In the genomic region with DNA sequence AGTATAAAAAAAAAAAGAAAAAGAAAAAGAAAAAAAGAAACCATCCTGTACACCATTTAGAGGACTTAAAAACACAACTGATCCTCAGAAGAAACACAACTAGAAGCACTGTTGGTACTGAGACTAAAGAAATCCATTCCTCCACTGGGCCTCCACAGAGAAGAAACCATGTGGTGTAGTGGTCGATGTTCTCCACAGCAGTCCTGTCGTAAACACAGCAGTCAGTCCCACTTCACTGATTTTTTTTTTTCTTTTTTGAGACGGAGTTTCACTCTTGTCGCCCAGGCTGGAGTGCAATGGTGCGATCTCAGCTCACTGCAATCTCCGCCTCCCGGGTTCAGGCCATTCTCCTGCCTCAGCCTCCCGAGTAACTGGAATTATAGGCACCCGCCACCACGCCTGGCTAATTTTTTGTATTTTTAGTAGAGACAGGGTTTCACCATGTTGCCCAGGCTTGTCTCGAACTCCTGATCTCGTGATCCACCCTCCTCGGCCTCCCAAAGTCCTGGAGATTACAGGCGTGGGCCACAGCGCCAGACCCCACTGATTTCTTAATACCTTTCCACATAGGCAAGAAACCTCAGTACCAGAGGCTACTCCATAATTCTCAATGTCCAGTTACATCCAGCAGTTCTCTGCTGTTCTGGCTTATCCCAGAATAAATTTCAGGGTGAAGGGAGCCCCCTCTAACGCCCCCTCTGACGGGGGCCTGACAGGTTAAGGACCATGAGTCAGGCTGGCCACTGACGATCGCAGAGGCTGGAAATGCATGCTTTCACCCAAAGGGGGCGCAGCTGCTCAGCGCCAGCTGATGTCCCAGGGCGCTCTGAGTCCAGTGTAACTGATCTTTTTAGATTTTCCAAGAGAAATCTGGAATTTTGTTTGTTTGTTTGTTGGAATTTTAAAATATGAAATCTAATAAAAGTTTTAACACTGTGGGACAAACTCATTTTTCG, we compare ENCODE assay signal across 8 cellular contexts. TPM values are rescaled to one million over a fixed set of nuclear protein-coding genes. Genes with fewer than 3 reads are reported as not detected.
DNase-seq lines count a peak whose midpoint lies in the region; ATAC-seq and TF ChIP-seq lines count a peak whose summit lies in the region.

No MANE protein-coding gene starts in this region.

- H3K9me3 ChIP-seq in PC-3 (ENCODE audit: low read length): no peaks in the 10 kb centered on the region
- H3K9me3 ChIP-seq in endodermal cell (ENCODE audit: control insufficient read depth, low read length): no peaks in the 10 kb centered on the region
- H3K9me3 ChIP-seq in naive thymus-derived CD4-positive, alpha-beta T cell (ENCODE audit: control insufficient read depth in 2 of 3, low read length in 3 of 3): no peaks in the 10 kb centered on the region

- H3K9ac ChIP-seq in PC-3 (ENCODE audit: low read length) (no peak overlapping the region), endodermal cell (ENCODE audit: extremely low read depth, low read length, poor library complexity, severe bottlenecking) (no peak overlapping the region)

- no peaks in the 10 kb centered on the region for H4K20me1 ChIP-seq in PC-3 (ENCODE audit: low read length)

- peak overlapping the region; percentile 76 for H2AFZ ChIP-seq in PC-3 (ENCODE audit: low read length)

- H3K4me3 Mint-ChIP-seq in endodermal cell: no peak overlapping the region
- no peak overlapping the region for H3K4me3 Mint-ChIP-seq in naive thymus-derived CD4-positive, alpha-beta T cell

- no peaks in the 10 kb centered on the region for H3F3A ChIP-seq in PC-3 (ENCODE audit: low read length, unreplicated experiment)

- H3K4me1 ChIP-seq in PC-3 (ENCODE audit: insufficient read depth, low read length) (peaks cover 8% of the 10 kb centered on the region; the same call in 1 of the 2 replicates), endodermal cell (ENCODE audit: control insufficient read depth, insufficient read depth, low read length) (no peaks in the 10 kb centered on the region)
- no peaks in the 10 kb centered on the region for H3K4me1 ChIP-seq in naive thymus-derived CD4-positive, alpha-beta T cell (ENCODE audit: control insufficient read depth in 2 of 2, insufficient read depth in 2 of 2, low read length in 2 of 2)

- no peaks in the 10 kb centered on the region for H3K79me2 ChIP-seq in PC-3 (ENCODE audit: low read length)

- no peaks in the 10 kb centered on the region for H3K27me3 ChIP-seq in PC-3 (ENCODE audit: low read length)
- no peaks in the 10 kb centered on the region for H3K27me3 ChIP-seq in endodermal cell (ENCODE audit: control insufficient read depth, insufficient read depth, low read length, poor library complexity, severe bottlenecking)
- H3K27me3 ChIP-seq in naive thymus-derived CD4-positive, alpha-beta T cell (ENCODE audit: control insufficient read depth in 2 of 2, insufficient read depth in 2 of 2, low read length in 2 of 2): no peaks in the 10 kb centered on the region

- no peaks in the 10 kb centered on the region for H3K36me3 Mint-ChIP-seq in endodermal cell (ENCODE audit: low read depth)
- no peaks in the 10 kb centered on the region for H3K36me3 Mint-ChIP-seq in naive thymus-derived CD4-positive, alpha-beta T cell

- H3K36me3 ChIP-seq in PC-3 (ENCODE audit: low read depth, low read length) (no peaks in the 10 kb centered on the region), endodermal cell (ENCODE audit: control insufficient read depth, insufficient read depth, low read length) (no peaks in the 10 kb centered on the region)
- H3K36me3 ChIP-seq in naive thymus-derived CD4-positive, alpha-beta T cell (ENCODE audit: control insufficient read depth in 2 of 3, insufficient read depth in 3 of 3, low read length in 3 of 3): no peaks in the 10 kb centered on the region

- H3K9me3 Mint-ChIP-seq in endodermal cell: no peaks in the 10 kb centered on the region
- H3K9me3 Mint-ChIP-seq in naive thymus-derived CD4-positive, alpha-beta T cell: peaks cover 0 to 4% (median 0%) of the 10 kb centered on the region in 11 donors

- intact Hi-C loops in PC-3 (cut with micrococcal nuclease): loop anchor here (1.0 to 10.0 kb wide), 3 partner anchors 113 to 273 kb away; no protein-coding TSS in a partner anchor
- intact Hi-C loops in naive thymus-derived CD4-positive, alpha-beta T cell (cut with micrococcal nuclease): no loop called here

- POLR2A ChIA-PET in PC-3 (lab: Charles Lee; ENCODE audit: unreplicated experiment): no interaction called here
- POLR2A ChIA-PET in naive thymus-derived CD4-positive, alpha-beta T cell (lab: Charles Lee): no interaction called here

- peak overlapping the region; percentile 80 for H3K4me2 ChIP-seq in PC-3 (ENCODE audit: low read length)

- ATAC-seq in PC-3 (peak; percentile 97), GM21515 (IDR thresholded peaks at IDR 0.05; ENCODE audit: unreplicated experiment) (no peak), GM18861 (IDR thresholded peaks at IDR 0.05; ENCODE audit: unreplicated experiment) (no peak)
- ATAC-seq in naive thymus-derived CD4-positive, alpha-beta T cell: peak; percentile 56

- H3K4me3 ChIP-seq in PC-3 (ENCODE audit: low read length) (peak overlapping the region; percentile 60), endodermal cell (ENCODE audit: low read length) (no peak overlapping the region)
- H3K4me3 ChIP-seq in naive thymus-derived CD4-positive, alpha-beta T cell (ENCODE audit: low read length): no peak overlapping the region

- H3K9me2 ChIP-seq in PC-3 (replicated peaks; ENCODE audit: low read length): no peaks in the 10 kb centered on the region

- CTCF ChIA-PET in PC-3 (lab: Charles Lee): interaction anchor here (1.5 kb wide), 1 partner anchor 139 kb away, joined by 8 read pairs; no protein-coding TSS in a partner anchor
- CTCF ChIA-PET in naive thymus-derived CD4-positive, alpha-beta T cell (lab: Charles Lee): interaction anchor here (0.8 kb wide), 1 partner anchor 815 kb away, joined by 3 read pairs; no protein-coding TSS in a partner anchor

- BruUV-seq in PC-3 (replicated peaks; lab: Mats Ljungman, UMichigan): no TSS peak

- WGBS in endodermal cell (ENCODE audit: insufficient coverage in 1 of 2, insufficient read length in 1 of 2), 2 experiments: 73 to 87% methylated on average over 13 to 23 of the region's 23 CpGs

- no peak overlapping the region for H3K27ac ChIP-seq in PC-3 (ENCODE audit: low read length)
- H3K27ac ChIP-seq in endodermal cell (ENCODE audit: low read depth, low read length): no peak overlapping the region
- H3K27ac ChIP-seq in naive thymus-derived CD4-positive, alpha-beta T cell (ENCODE audit: low read depth, low read length): no peak overlapping the region

- H3K4me1 Mint-ChIP-seq in endodermal cell: peaks cover 4% of the 10 kb centered on the region
- H3K4me1 Mint-ChIP-seq in naive thymus-derived CD4-positive, alpha-beta T cell: peaks cover 0 to 3% (median 0%) of the 10 kb centered on the region in 7 donors

- DNase-seq in stimulated activated CD4-positive, alpha-beta T cell treated with anti-CD3 and anti-CD28 coated beads, Interleukin-12 subunit alpha, Interleukin-12 subunit beta, amount 100 ng/mL, for 4 hours: peak; percentile 15
- DNase-seq in stimulated activated CD4-positive, alpha-beta T cell treated with anti-CD3 and anti-CD28 coated beads, Interleukin-1b, Interleukin-23, amount 100 ng/mL, for 48 hours: no peak
- DNase-seq in PC-3 (peak; percentile 72), endodermal cell (peak; percentile 86), DMS153 treated with DMSO at 0.1 percent for 48 hours (lab: John Stamatoyannopoulos, UW; ENCODE audit: unreplicated experiment) (no peak)
- peak in 1 of 9 donors; percentile 31 for DNase-seq in naive thymus-derived CD4-positive, alpha-beta T cell

- peaks cover 39% of the 10 kb centered on the region for H3K27me3 Mint-ChIP-seq in endodermal cell (ENCODE audit: insufficient read depth)
- H3K27me3 Mint-ChIP-seq in naive thymus-derived CD4-positive, alpha-beta T cell: peaks cover 0 to 38% (median 6%) of the 10 kb centered on the region in 5 donors

- TF ChIP-seq CTCF in PC-3 (conservative IDR thresholded peaks at IDR 0.05; ENCODE audit: low read depth, low read length): peak; percentile 91
- peak; percentile 96 for TF ChIP-seq CTCF in endodermal cell (conservative IDR thresholded peaks at IDR 0.05)

- no peak overlapping the region for H3K27ac Mint-ChIP-seq in endodermal cell
- no peak overlapping the region for H3K27ac Mint-ChIP-seq in naive thymus-derived CD4-positive, alpha-beta T cell

RNA-seq across cellular contexts. Expression of a gene that starts 24.8 kb away (rescaled TPM):
- total RNA-seq in PC-3 (2014; rRNA removed) (1.5 TPM in 2 replicates), endodermal cell (not detected)
- polyA plus RNA-seq in endodermal cell (2013, experiment 1 of 2): not detected
- 0.17 TPM for polyA plus RNA-seq in endodermal cell (2013, experiment 2 of 2)
- not detected for total RNA-seq in naive thymus-derived CD4-positive, alpha-beta T cell
- polyA plus RNA-seq in naive thymus-derived CD4-positive, alpha-beta T cell: not detected

RNA-seq across cellular contexts. Expression of a gene that starts 45.3 kb away (rescaled TPM):
- 62.6 and 63.6 TPM in 2 replicates for total RNA-seq in PC-3 (2014; rRNA removed)
- total RNA-seq in endodermal cell: 10 to 100 TPM; 50.3 to 66.8 TPM
- 39.2 TPM for polyA plus RNA-seq in endodermal cell (2013, experiment 1 of 2)
- 45.6 TPM for polyA plus RNA-seq in endodermal cell (2013, experiment 2 of 2)
- 10 to 100 TPM in 1 of 5 experiments, under 1 TPM in 1, not detected in 3; 0.54 to 48.6 TPM for total RNA-seq in naive thymus-derived CD4-positive, alpha-beta T cell
- polyA plus RNA-seq in naive thymus-derived CD4-positive, alpha-beta T cell: not detected

RNA-seq across cellular contexts. Expression of a gene that starts 59.4 kb away (rescaled TPM):
- 4.4 and 8.5 TPM in 2 replicates for total RNA-seq in PC-3 (2014; rRNA removed)
- total RNA-seq in endodermal cell: under 1 TPM; 0.82 to 0.86 TPM
- polyA plus RNA-seq in endodermal cell (2013, experiment 1 of 2): 1.1 TPM
- polyA plus RNA-seq in endodermal cell (2013, experiment 2 of 2): 1.5 TPM
- total RNA-seq in naive thymus-derived CD4-positive, alpha-beta T cell: not detected
- not detected for polyA plus RNA-seq in naive thymus-derived CD4-positive, alpha-beta T cell

RNA-seq across cellular contexts. Expression of a gene that starts 59.5 kb away (rescaled TPM):
- 174 and 189 TPM in 2 replicates for total RNA-seq in PC-3 (2014; rRNA removed)
- total RNA-seq in endodermal cell: 10 to 100 TPM; 37.4 to 93.8 TPM
- 15.6 TPM for polyA plus RNA-seq in endodermal cell (2013, experiment 1 of 2)
- polyA plus RNA-seq in endodermal cell (2013, experiment 2 of 2): 21.2 TPM
- 10 to 100 TPM in 1 of 5 experiments, 1 to 10 TPM in 3, under 1 TPM in 1; 0.57 to 31.2 (median 1.5) TPM for total RNA-seq in naive thymus-derived CD4-positive, alpha-beta T cell
- not detected for polyA plus RNA-seq in naive thymus-derived CD4-positive, alpha-beta T cell

Comparison
In these comparisons a context has a peak if more than half of its experiments do, and no peak if none do; other contexts are left out.
1. DNase-seq: peak in stimulated activated CD4-positive, alpha-beta T cell treated with anti-CD3 and anti-CD28 coated beads, Interleukin-12 subunit alpha, Interleukin-12 subunit beta, amount 100 ng/mL, for 4 hours (single experiment), PC-3 (single experiment) and endodermal cell (single experiment); none in stimulated activated CD4-positive, alpha-beta T cell treated with anti-CD3 and anti-CD28 coated beads, Interleukin-1b, Interleukin-23, amount 100 ng/mL, for 48 hours (single experiment) and DMS153 treated with DMSO at 0.1 percent for 48 hours (single experiment).
2. ATAC-seq: peak in PC-3 (single experiment) and naive thymus-derived CD4-positive, alpha-beta T cell (single experiment); none in GM21515 (single experiment) and GM18861 (single experiment).